Comparison of ENCODE assay signal across 1 cellular context in genomic region chr7:151470656-151471180, GRCh38.
TF ChIP-seq lines count a peak whose summit lies in the region.

No MANE protein-coding gene starts in this region.

TF ChIP-seq in WTC11, 78 proteins besides CTCF, POLR2A, EP300 and RAD21 (continued from another document):
- TF ChIP-seq ZNF512 (CRISPR knock-in tag; IDR thresholded peaks at IDR 0.05; ENCODE audit: borderline replicate concordance) (no peak), AR (CRISPR knock-in tag; IDR thresholded peaks at IDR 0.05) (no peak), SOX15 (CRISPR knock-in tag; IDR thresholded peaks at IDR 0.05) (no peak), NR3C1 (CRISPR knock-in tag; conservative IDR thresholded peaks at IDR 0.05; ENCODE audit: low read depth) (no peak), ZNF219 (CRISPR knock-in tag; IDR thresholded peaks at IDR 0.05; ENCODE audit: borderline replicate concordance) (no peak), GRHL2 (CRISPR knock-in tag; IDR thresholded peaks at IDR 0.05; ENCODE audit: insufficient replicate concordance, severe bottlenecking) (no peak), ESRRA (CRISPR knock-in tag; IDR thresholded peaks at IDR 0.05; ENCODE audit: borderline replicate concordance) (no peak), ZNF138 (CRISPR knock-in tag; conservative IDR thresholded peaks at IDR 0.05) (no peak)
